ENCODE assay signal across 17 cellular contexts in genomic region chr18:68564348-68564747, GRCh38.
"Had no signal": no experiment of that assay in that cellular context is flagged by ENCODE, and none has a peak within 500 bp of the region (broad histone marks: within the 10 kb centered on the region; RNA-seq: fewer than 3 reads in every experiment).

No MANE protein-coding gene starts in this region.

- H3K27ac ChIP-seq: uterus had no signal

- H3K27me3 Mint-ChIP-seq: activated CD8-positive, alpha-beta memory T cell treated with anti-CD3 and anti-CD28 coated beads, Interleukin-2, amount 10 ng/mL, durations not matched to agents 7 days and 5 days had no signal

- H3K9me3 Mint-ChIP-seq: activated T-cell treated with anti-CD3 and anti-CD28 coated beads, Interleukin-2, amount 50 U/mL, for 24 hours; naive thymus-derived CD8-positive, alpha-beta T cell had no signal

- H3K27ac Mint-ChIP-seq: activated CD8-positive, alpha-beta memory T cell treated with anti-CD3 and anti-CD28 coated beads, Interleukin-2, amount 10 ng/mL, durations not matched to agents 7 days and 5 days; activated naive CD8-positive, alpha-beta T cell; activated T-cell treated with anti-CD3 and anti-CD28 coated beads, Interleukin-2, amount 50 U/mL, for 24 hours; naive thymus-derived CD8-positive, alpha-beta T cell had no signal

- H3K36me3 ChIP-seq: uterus had no signal

- H3K36me3 Mint-ChIP-seq: activated CD8-positive, alpha-beta memory T cell treated with anti-CD3 and anti-CD28 coated beads, Interleukin-2, amount 10 ng/mL, durations not matched to agents 7 days and 5 days; activated naive CD8-positive, alpha-beta T cell; naive thymus-derived CD8-positive, alpha-beta T cell had no signal

- H3K4me3 ChIP-seq: mucosa of descending colon, uterus had no signal

- H3K4me3 Mint-ChIP-seq: activated CD8-positive, alpha-beta memory T cell treated with anti-CD3 and anti-CD28 coated beads, Interleukin-2, amount 10 ng/mL, durations not matched to agents 7 days and 5 days; activated naive CD8-positive, alpha-beta T cell; activated T-cell treated with anti-CD3 and anti-CD28 coated beads, Interleukin-2, amount 50 U/mL, for 24 hours; naive thymus-derived CD8-positive, alpha-beta T cell had no signal

- DNase-seq: activated CD4-positive, alpha-beta T cell treated with anti-CD3 and anti-CD28 coated beads, Interleukin-2, amount 50 U/mL, for 4 hours; activated CD4-positive, CD25-positive, alpha-beta regulatory T cell treated with anti-CD3 and anti-CD28 coated beads, Interleukin-2, amount 50 U/mL, for 72 hours; activated CD8-positive, alpha-beta memory T cell treated with anti-CD3 and anti-CD28 coated beads, Interleukin-2, amount 10 ng/mL, durations not matched to agents 7 days and 5 days; activated effector memory CD4-positive, alpha-beta T cell treated with anti-CD3 and anti-CD28 coated beads, Interleukin-2, amount 50 U/mL, for 16 hours; activated T-cell treated with anti-CD3 and anti-CD28 coated beads, Interleukin-2, amount 50 U/mL, for 24 hours; amygdala; hypothalamus; mammary epithelial cell; mucosa of descending colon; naive thymus-derived CD8-positive, alpha-beta T cell; posterior cingulate gyrus; stimulated activated CD4-positive, alpha-beta T cell treated with anti-CD3 and anti-CD28 coated beads, Interleukin-15, amount 100 ng/mL, for 24 hours; stimulated activated CD4-positive, alpha-beta T cell treated with anti-CD3 and anti-CD28 coated beads, Interleukin-4, amount 100 ng/mL, for 4 hours; uterus had no signal

- H3K9me3 ChIP-seq: mucosa of descending colon, uterus had no signal

- H3K4me1 ChIP-seq: uterus had no signal

- H3K27me3 ChIP-seq: uterus had no signal

- ATAC-seq: activated CD8-positive, alpha-beta memory T cell treated with anti-CD3 and anti-CD28 coated beads, Interleukin-2, amount 10 ng/mL, durations not matched to agents 7 days and 5 days; esophagus mucosa; mucosa of descending colon; naive thymus-derived CD8-positive, alpha-beta T cell had no signal

- FAIRE-seq: islet of Langerhans had no signal

- H3K4me1 Mint-ChIP-seq: activated CD8-positive, alpha-beta memory T cell treated with anti-CD3 and anti-CD28 coated beads, Interleukin-2, amount 10 ng/mL, durations not matched to agents 7 days and 5 days; naive thymus-derived CD8-positive, alpha-beta T cell had no signal
